8 cellular contexts compared by ENCODE assay signal in the genomic region with DNA sequence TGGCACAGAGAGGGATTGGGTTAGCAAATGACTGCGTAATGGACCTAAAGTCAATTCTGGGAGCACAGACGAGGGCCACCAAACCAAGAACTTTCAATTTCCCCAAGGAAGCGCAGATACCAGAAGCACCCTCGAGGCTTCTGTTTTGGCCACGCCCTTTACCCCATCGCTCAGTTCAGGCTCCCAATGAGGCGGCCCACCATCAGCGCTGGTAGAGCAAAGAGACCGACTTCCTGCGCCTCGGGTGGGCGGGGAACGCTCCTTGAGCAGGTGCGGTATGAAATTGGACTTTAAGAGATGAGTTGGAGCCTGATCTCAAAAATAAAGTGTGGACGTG. TPM values are rescaled to one million over a fixed set of nuclear protein-coding genes. Genes with fewer than 3 reads are reported as not detected.
DNase-seq lines count a peak whose midpoint lies in the region; ATAC-seq and TF ChIP-seq lines count a peak whose summit lies in the region.

No MANE protein-coding gene starts in this region.

- H4K20me1 ChIP-seq in smooth muscle cell (ENCODE audit: low read depth): no peaks in the 10 kb centered on the region

- CTCF ChIA-PET in GM10248 (lab: Yijun Ruan, JAX): no interaction called here

- H3K27ac ChIP-seq in smooth muscle cell (ENCODE audit: low read depth): no peak overlapping the region

- H2AFZ ChIP-seq in smooth muscle cell (ENCODE audit: low read depth): peak overlapping the region; percentile 90

- H3K4me1 ChIP-seq in iPS-15b (ENCODE audit: control insufficient read depth, insufficient read depth, low read length): peaks cover 4% of the 10 kb centered on the region
- peaks cover 19% of the 10 kb centered on the region for H3K4me1 ChIP-seq in smooth muscle cell (ENCODE audit: low read depth)

- ATAC-seq in HG03045 (IDR thresholded peaks at IDR 0.05; ENCODE audit: unreplicated experiment): no peak

- peaks cover 4% of the 10 kb centered on the region for H3F3A ChIP-seq in smooth muscle cell (ENCODE audit: low read depth)

- TF ChIP-seq CTCF in smooth muscle cell (IDR thresholded peaks at IDR 0.05; ENCODE audit: borderline replicate concordance, insufficient read depth, poor library complexity, severe bottlenecking) (no peak), GM10248 (IDR thresholded peaks at IDR 0.05; ENCODE audit: control extremely low read depth, extremely low read depth, low read depth, missing control alignments) (no peak)

- peak; percentile 40 for DNase-seq in NCI-H748 (lab: John Stamatoyannopoulos, UW; ENCODE audit: unreplicated experiment)
- DNase-seq in NCI-H748 treated with DMSO at 0.1 percent for 48 hours (lab: John Stamatoyannopoulos, UW): no peak
- peak; percentile 17 to 23 for DNase-seq in activated CD4-positive, alpha-beta T cell treated with anti-CD3 and anti-CD28 coated beads, Interleukin-2, amount 50 U/mL, for 48 hours
- no peak for DNase-seq in smooth muscle cell (lab: John Stamatoyannopoulos, UW; ENCODE audit: unreplicated experiment)
- DNase-seq in SHP77 (lab: John Stamatoyannopoulos, UW): no peak
- no peak for DNase-seq in GM10248 (ENCODE audit: extremely low spot score)

- H3K36me3 ChIP-seq in iPS-15b (ENCODE audit: control insufficient read depth, insufficient read depth, low read length) (no peaks in the 10 kb centered on the region), smooth muscle cell (ENCODE audit: low read depth) (no peaks in the 10 kb centered on the region)

- H3K79me2 ChIP-seq in smooth muscle cell (ENCODE audit: low read depth): peaks cover 6% of the 10 kb centered on the region

- POLR2A ChIA-PET in GM10248 (lab: Yijun Ruan, JAX): no interaction called here

- H3K27me3 ChIP-seq in iPS-15b (ENCODE audit: control insufficient read depth, insufficient read depth, low read length) (peaks cover 31% of the 10 kb centered on the region), smooth muscle cell (ENCODE audit: low read depth) (peaks cover 6% of the 10 kb centered on the region)

- H3K4me2 ChIP-seq in smooth muscle cell: peak overlapping the region; percentile 87

- peak overlapping the region; percentile 87 for H3K4me3 ChIP-seq in iPS-15b (ENCODE audit: low read depth, low read length)
- peak overlapping the region; percentile 73 for H3K4me3 ChIP-seq in smooth muscle cell

- 12% methylated on average over 15 of the region's 15 CpGs for WGBS in smooth muscle cell (ENCODE audit: low lambda C conversion rate)

- H3K9me3 ChIP-seq in iPS-15b (ENCODE audit: control insufficient read depth, insufficient read depth, low read length) (no peaks in the 10 kb centered on the region), smooth muscle cell (replicated peaks; ENCODE audit: low read depth) (no peaks in the 10 kb centered on the region)

- H3K9ac ChIP-seq in iPS-15b (ENCODE audit: low read depth, low read length): no peak overlapping the region
- H3K9ac ChIP-seq in smooth muscle cell (ENCODE audit: low read depth): no peak overlapping the region

RNA-seq across cellular contexts. Expression of a gene that starts 0.6 kb away (rescaled TPM):
- total RNA-seq in smooth muscle cell: 0.81 and 3.9 TPM in 2 replicates
- 0.93 and 1.8 TPM in 2 replicates for polyA plus RNA-seq in smooth muscle cell

Comparison
In these comparisons a context has a peak if more than half of its experiments do, and no peak if none do; other contexts are left out.
1. DNase-seq: peak in NCI-H748 (single experiment) and activated CD4-positive, alpha-beta T cell treated with anti-CD3 and anti-CD28 coated beads, Interleukin-2, amount 50 U/mL, for 48 hours (2 of 2); none in NCI-H748 treated with DMSO at 0.1 percent for 48 hours (single experiment), smooth muscle cell (single experiment), SHP77 (0 of 2) and GM10248 (single experiment).